ENCODE assay signal across 2 cellular contexts in the genomic region with DNA sequence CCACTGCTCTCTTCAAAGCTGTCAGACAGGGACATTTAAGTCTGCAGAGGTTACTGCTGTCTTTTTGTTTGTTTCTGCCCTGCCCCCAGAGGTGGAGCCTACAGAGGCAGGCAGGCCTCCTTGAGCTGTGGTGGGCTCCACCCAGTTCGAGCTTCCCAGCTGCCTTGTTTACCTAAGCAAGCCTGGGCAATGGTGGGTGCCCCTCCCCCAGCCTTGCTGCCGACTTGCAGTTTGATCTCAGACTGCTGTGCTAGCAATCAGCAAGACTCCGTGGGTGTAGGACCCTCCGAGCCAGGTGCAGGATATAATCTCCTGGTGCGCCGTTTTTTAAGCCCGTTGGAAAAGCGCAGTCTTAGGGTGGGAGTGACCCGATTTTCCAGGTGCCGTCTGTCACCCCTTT. TPM values are rescaled to one million over a fixed set of nuclear protein-coding genes. Genes with fewer than 3 reads are reported as not detected.
"Had no signal": no experiment of that assay in that cellular context is flagged by ENCODE, and none has a peak within 500 bp of the region (broad histone marks: within the 10 kb centered on the region; RNA-seq: fewer than 3 reads in every experiment).

No MANE protein-coding gene starts in this region.

RNA-seq across cellular contexts. Expression of a gene that starts 35.9 kb away (rescaled TPM):
- total RNA-seq: naive thymus-derived CD8-positive, alpha-beta T cell; natural killer cell had no signal
- polyA plus RNA-seq: naive thymus-derived CD8-positive, alpha-beta T cell had no signal
